Comparison of ENCODE assay signal across 8 cellular contexts in the genomic region with DNA sequence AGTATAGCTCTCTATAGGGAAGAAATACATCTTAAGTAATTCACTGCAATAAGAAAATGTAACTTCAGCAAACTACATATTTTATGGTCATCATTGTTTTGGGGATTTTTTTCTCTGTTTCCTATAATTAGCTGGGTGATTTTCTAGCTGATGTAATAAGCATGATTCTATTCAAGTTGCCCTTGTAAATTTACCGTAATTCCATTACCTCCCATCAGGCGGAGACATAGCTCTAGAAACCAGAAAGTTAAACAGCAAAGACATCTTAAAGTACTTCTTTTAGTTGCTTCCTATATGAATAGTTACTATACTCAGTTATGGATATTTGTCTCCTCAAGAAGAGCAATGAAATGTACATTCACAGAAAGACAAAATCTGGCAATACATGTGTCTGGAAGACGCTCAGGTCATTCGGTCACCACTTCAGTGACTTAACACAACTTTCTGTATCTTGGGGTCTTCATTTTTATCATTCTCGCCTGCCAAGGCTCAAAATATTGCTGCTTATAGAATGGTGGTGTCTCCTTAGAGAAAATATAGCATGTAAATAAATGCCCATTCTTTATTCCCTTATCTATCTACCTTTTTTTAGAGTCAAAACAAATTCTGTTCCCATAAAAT.
DNase-seq lines count a peak whose midpoint lies in the region; TF ChIP-seq lines count a peak whose summit lies in the region.

No MANE protein-coding gene starts in this region.

- H3K27ac Mint-ChIP-seq in H9, result no peak overlapping the region

- H3K4ac ChIP-seq in H9 (ENCODE audit: low read depth, low read length), result no peak overlapping the region

- no peak overlapping the region for H3K14ac ChIP-seq in H9 (ENCODE audit: insufficient read depth, low read length)

- H3K27me3 ChIP-seq in H9 (ENCODE audit: insufficient read depth, low read length) (no peaks in the 10 kb centered on the region), MM.1S (replicated peaks; ENCODE audit: insufficient read depth, low read length) (no peaks in the 10 kb centered on the region), liver (ENCODE audit: control insufficient read depth in 4 of 4, insufficient read depth in 4 of 4, low read length in 3 of 4) (no peaks in the 10 kb centered on the region)

- H3K9ac ChIP-seq in H9 (ENCODE audit: extremely low read depth, insufficient read length, low read length), result no peak overlapping the region
- no peak overlapping the region for H3K9ac ChIP-seq in MM.1S (ENCODE audit: low read length)
- no peak overlapping the region for H3K9ac ChIP-seq in liver (ENCODE audit: low read depth in 1 of 2, low read length in 2 of 2)

- H2BK5ac ChIP-seq in H9 (ENCODE audit: insufficient read length, low read length), result no peak overlapping the region

- H3K9me3 Mint-ChIP-seq in H9, result no peaks in the 10 kb centered on the region

- no peak overlapping the region for H3K23ac ChIP-seq in H9 (ENCODE audit: insufficient read length, low read depth, low read length)

- H3K79me2 ChIP-seq in H9 (ENCODE audit: insufficient read depth, low read length) (no peaks in the 10 kb centered on the region), MM.1S (ENCODE audit: low read length) (no peaks in the 10 kb centered on the region)

- no peak overlapping the region for H4K91ac ChIP-seq in H9 (ENCODE audit: insufficient read length, low read depth, low read length)

- no peaks in the 10 kb centered on the region for H3K27me3 Mint-ChIP-seq in H9 (ENCODE audit: low read depth)

- TF ChIP-seq CTCF in H9 (conservative IDR thresholded peaks at IDR 0.05), result peak; percentile 83
- peak; percentile 68 for TF ChIP-seq CTCF in MM.1S (IDR thresholded peaks at IDR 0.05; ENCODE audit: low read length)
- peak; percentile 74 for TF ChIP-seq CTCF in WI38 (IDR thresholded peaks at IDR 0.05; ENCODE audit: low read depth, low read length)
- peak; percentile 56 for TF ChIP-seq CTCF in liver (IDR thresholded peaks at IDR 0.05; ENCODE audit: low read depth, low read length, missing input control)

- H3K23me2 ChIP-seq in H9 (ENCODE audit: insufficient read length, low read depth, low read length, poor library complexity, severe bottlenecking), result no peaks in the 10 kb centered on the region

- H3K27ac ChIP-seq in H9 (ENCODE audit: insufficient read length, low read depth, low read length) (no peak overlapping the region), MM.1S (ENCODE audit: low read length) (no peak overlapping the region), liver (ENCODE audit: low read depth in 1 of 2, low read length in 2 of 2) (no peak overlapping the region)

- no peak overlapping the region for H3K4me3 Mint-ChIP-seq in H9

- no peak overlapping the region for H3K4me3 ChIP-seq in MM.1S (ENCODE audit: low read length)
- no peak overlapping the region for H3K4me3 ChIP-seq in WI38 (ENCODE audit: low read depth, low read length)
- H3K4me3 ChIP-seq in liver (ENCODE audit: low read depth in 1 of 3, low read length in 3 of 3), result no peak overlapping the region

- H3K4me1 ChIP-seq in H9 (ENCODE audit: insufficient read depth, low read length), result no peaks in the 10 kb centered on the region
- no peaks in the 10 kb centered on the region for H3K4me1 ChIP-seq in MM.1S (ENCODE audit: low read length)
- no peaks in the 10 kb centered on the region for H3K4me1 ChIP-seq in liver (ENCODE audit: control insufficient read depth in 4 of 4, insufficient read depth in 4 of 4, low read length in 3 of 4)

- no peak overlapping the region for H2BK120ac ChIP-seq in H9 (ENCODE audit: low read depth, low read length, poor library complexity, severe bottlenecking)

- no peak overlapping the region for H2BK20ac ChIP-seq in H9 (ENCODE audit: low read depth, low read length, poor library complexity, severe bottlenecking)

- no peaks in the 10 kb centered on the region; a peak in 1 of 4 replicates for H3K4me1 Mint-ChIP-seq in H9

- H4K8ac ChIP-seq in H9 (replicated peaks; ENCODE audit: insufficient read length, low read depth, low read length), result no peak overlapping the region

- H2BK12ac ChIP-seq in H9 (ENCODE audit: insufficient read length, low read depth, low read length), result no peak overlapping the region

- peak; percentile 83 to 84 for TF ChIP-seq RAD21 in liver (IDR thresholded peaks at IDR 0.05)

- H3K4me2 ChIP-seq in H9 (ENCODE audit: insufficient read depth, insufficient read length, low read length), result no peak overlapping the region
- H3K4me2 ChIP-seq in MM.1S (ENCODE audit: low read depth, low read length), result no peak overlapping the region

- H3K9me2 ChIP-seq in MM.1S (replicated peaks; ENCODE audit: insufficient read depth, low read length), result no peaks in the 10 kb centered on the region

- DNase-seq in NOMO-1 treated with DMSO at 0.1 percent for 48 hours (lab: John Stamatoyannopoulos, UW; ENCODE audit: unreplicated experiment) (peak; percentile 54), NOMO-1 treated with dmso at 0.1 percent for 144 hours (lab: John Stamatoyannopoulos, UW; ENCODE audit: unreplicated experiment) (no peak), H9 (no peak), MM.1S (peak; percentile 63), anterior cingulate cortex (lab: John Stamatoyannopoulos, UW) (no peak), T-helper 9 cell (no peak)

- H3K18ac ChIP-seq in H9 (ENCODE audit: insufficient read length, low read depth, low read length), result no peak overlapping the region

- H3K56ac ChIP-seq in H9 (ENCODE audit: insufficient read length, low read depth, low read length), result no peak overlapping the region

- no peaks in the 10 kb centered on the region for H4K20me1 ChIP-seq in H9 (ENCODE audit: control insufficient read depth, insufficient read depth, insufficient read length)
- no peaks in the 10 kb centered on the region for H4K20me1 ChIP-seq in MM.1S (ENCODE audit: insufficient read depth, low read length)

- H3K36me3 ChIP-seq in MM.1S (replicated peaks; ENCODE audit: insufficient read depth, low read length) (no peaks in the 10 kb centered on the region), liver (ENCODE audit: control insufficient read depth in 4 of 4, insufficient read depth in 3 of 4, low read depth in 1 of 4, low read length in 3 of 4) (no peaks in the 10 kb centered on the region)

- H3T11ph ChIP-seq in H9 (ENCODE audit: low read length), result no peak overlapping the region

- H3K36me3 Mint-ChIP-seq in H9 (ENCODE audit: insufficient read depth in 1 of 3, low read depth in 3 of 3), result no peaks in the 10 kb centered on the region

- H3K79me1 ChIP-seq in H9 (ENCODE audit: insufficient read depth, low read depth, low read length, poor library complexity, severe bottlenecking), result no peaks in the 10 kb centered on the region

- no peak overlapping the region for H2AK5ac ChIP-seq in H9 (ENCODE audit: insufficient read length, low read length)

- H3K9me3 ChIP-seq in H9 (ENCODE audit: control insufficient read depth, low read depth, low read length), result no peaks in the 10 kb centered on the region
- no peaks in the 10 kb centered on the region for H3K9me3 ChIP-seq in MM.1S (replicated peaks; ENCODE audit: insufficient read depth, low read length)
- no peaks in the 10 kb centered on the region for H3K9me3 ChIP-seq in liver (ENCODE audit: control insufficient read depth in 4 of 4, low read length in 3 of 4)

- H4K5ac ChIP-seq in H9 (ENCODE audit: insufficient read length, low read depth, low read length), result no peak overlapping the region

- no peak overlapping the region for H2AFZ ChIP-seq in H9 (ENCODE audit: low read length)
- H2AFZ ChIP-seq in MM.1S (ENCODE audit: low read length), result no peak overlapping the region

- whole genome bisulfite sequencing in H9 (ENCODE audit: extremely low coverage, insufficient read length, low lambda C conversion rate), result no CpG with 5 or more reads among the region's 5 CpGs
- 59% methylated on average over 5 of the region's 5 CpGs for WGBS in liver

- no peak overlapping the region for H2BK15ac ChIP-seq in H9 (ENCODE audit: low read depth, low read length)

- H3F3A ChIP-seq in MM.1S (ENCODE audit: insufficient read depth, low read length), result no peaks in the 10 kb centered on the region

TF ChIP-seq in liver, 16 proteins besides CTCF, POLR2A, EP300 and RAD21:
- TF ChIP-seq SP1 (IDR thresholded peaks at IDR 0.05) (no peak), HNF4G (IDR thresholded peaks at IDR 0.05) (no peak), RXRA (IDR thresholded peaks at IDR 0.05) (no peak), EGR1 (IDR thresholded peaks at IDR 0.05; ENCODE audit: low read depth in 2 of 2) (no peak), HNF4A (conservative IDR thresholded peaks at IDR 0.05) (no peak), YY1 (IDR thresholded peaks at IDR 0.05) (no peak)
- TF ChIP-seq, protein P1, sequence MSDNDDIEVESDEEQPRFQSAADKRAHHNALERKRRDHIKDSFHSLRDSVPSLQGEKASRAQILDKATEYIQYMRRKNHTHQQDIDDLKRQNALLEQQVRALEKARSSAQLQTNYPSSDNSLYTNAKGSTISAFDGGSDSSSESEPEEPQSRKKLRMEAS (IDR thresholded peaks at IDR 0.05), result no peak
- TF ChIP-seq, protein P2, sequence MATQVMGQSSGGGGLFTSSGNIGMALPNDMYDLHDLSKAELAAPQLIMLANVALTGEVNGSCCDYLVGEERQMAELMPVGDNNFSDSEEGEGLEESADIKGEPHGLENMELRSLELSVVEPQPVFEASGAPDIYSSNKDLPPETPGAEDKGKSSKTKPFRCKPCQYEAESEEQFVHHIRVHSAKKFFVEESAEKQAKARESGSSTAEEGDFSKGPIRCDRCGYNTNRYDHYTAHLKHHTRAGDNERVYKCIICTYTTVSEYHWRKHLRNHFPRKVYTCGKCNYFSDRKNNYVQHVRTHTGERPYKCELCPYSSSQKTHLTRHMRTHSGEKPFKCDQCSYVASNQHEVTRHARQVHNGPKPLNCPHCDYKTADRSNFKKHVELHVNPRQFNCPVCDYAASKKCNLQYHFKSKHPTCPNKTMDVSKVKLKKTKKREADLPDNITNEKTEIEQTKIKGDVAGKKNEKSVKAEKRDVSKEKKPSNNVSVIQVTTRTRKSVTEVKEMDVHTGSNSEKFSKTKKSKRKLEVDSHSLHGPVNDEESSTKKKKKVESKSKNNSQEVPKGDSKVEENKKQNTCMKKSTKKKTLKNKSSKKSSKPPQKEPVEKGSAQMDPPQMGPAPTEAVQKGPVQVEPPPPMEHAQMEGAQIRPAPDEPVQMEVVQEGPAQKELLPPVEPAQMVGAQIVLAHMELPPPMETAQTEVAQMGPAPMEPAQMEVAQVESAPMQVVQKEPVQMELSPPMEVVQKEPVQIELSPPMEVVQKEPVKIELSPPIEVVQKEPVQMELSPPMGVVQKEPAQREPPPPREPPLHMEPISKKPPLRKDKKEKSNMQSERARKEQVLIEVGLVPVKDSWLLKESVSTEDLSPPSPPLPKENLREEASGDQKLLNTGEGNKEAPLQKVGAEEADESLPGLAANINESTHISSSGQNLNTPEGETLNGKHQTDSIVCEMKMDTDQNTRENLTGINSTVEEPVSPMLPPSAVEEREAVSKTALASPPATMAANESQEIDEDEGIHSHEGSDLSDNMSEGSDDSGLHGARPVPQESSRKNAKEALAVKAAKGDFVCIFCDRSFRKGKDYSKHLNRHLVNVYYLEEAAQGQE (IDR thresholded peaks at IDR 0.05), result no peak

Comparison
In these comparisons a context has a peak if more than half of its experiments do, and no peak if none do; other contexts are left out.
1. DNase-seq: peak in NOMO-1 treated with DMSO at 0.1 percent for 48 hours (single experiment) and MM.1S (single experiment); none in NOMO-1 treated with dmso at 0.1 percent for 144 hours (single experiment), H9 (single experiment), anterior cingulate cortex (0 of 58) and T-helper 9 cell (single experiment).
2. Peak in every context shown above with its lines, with median percentiles within 50 percentile points of each other: CTCF ChIP-seq.